19 cellular contexts compared by ENCODE assay signal in genomic region chr1:224375059-224375458, GRCh38. TPM values are rescaled to one million over a fixed set of nuclear protein-coding genes. Genes with fewer than 3 reads are reported as not detected.
DNase-seq lines count a peak whose midpoint lies in the region; TF ChIP-seq lines count a peak whose summit lies in the region.
"Had no signal": no experiment of that assay in that cellular context is flagged by ENCODE, and none has a peak within 500 bp of the region (broad histone marks: within the 10 kb centered on the region; RNA-seq: fewer than 3 reads in every experiment).

No MANE protein-coding gene starts in this region.

- no peak for TF ChIP-seq POLR2A in uterus (IDR thresholded peaks at IDR 0.05)

- H3K27me3 Mint-ChIP-seq in CD4-positive, alpha-beta memory T cell = no peaks in the 10 kb centered on the region
- no peaks in the 10 kb centered on the region for H3K27me3 Mint-ChIP-seq in CD8-positive, alpha-beta memory T cell
- H3K27me3 Mint-ChIP-seq in activated CD4-positive, alpha-beta memory T cell treated with anti-CD3 and anti-CD28 coated beads, Interleukin-2, amount 10 ng/mL, durations not matched to agents 7 days and 5 days = no peaks in the 10 kb centered on the region
- no peaks in the 10 kb centered on the region for H3K27me3 Mint-ChIP-seq in nephron progenitor cell (ENCODE audit: low read depth, poor library complexity)

- peak overlapping the region in 7 of 8 donors; percentile 21 to 76 (median 49) for H3K4me3 Mint-ChIP-seq in CD4-positive, alpha-beta memory T cell
- peak overlapping the region in 4 of 7 donors; percentile 24 to 57 (median 45) for H3K4me3 Mint-ChIP-seq in CD8-positive, alpha-beta memory T cell
- no peak overlapping the region for H3K4me3 Mint-ChIP-seq in activated CD4-positive, alpha-beta memory T cell treated with anti-CD3 and anti-CD28 coated beads, Interleukin-2, amount 10 ng/mL, durations not matched to agents 7 days and 5 days
- no peak overlapping the region for H3K4me3 Mint-ChIP-seq in nephron progenitor cell

- DNase-seq in CD4-positive, alpha-beta memory T cell = no peak
- DNase-seq in CD8-positive, alpha-beta memory T cell = no peak
- no peak for DNase-seq in activated CD4-positive, alpha-beta memory T cell treated with anti-CD3 and anti-CD28 coated beads, Interleukin-2, amount 10 ng/mL, durations not matched to agents 7 days and 5 days
- no peak for DNase-seq in nephron progenitor cell
- no peak for DNase-seq in KBM-7
- no peak for DNase-seq in uterus
- no peak for DNase-seq in activated naive CD4-positive, alpha-beta T cell treated with anti-CD3 and anti-CD28 coated beads, Interleukin-2, amount 50 U/mL, for 16 hours
- DNase-seq: activated gamma-delta T cell; cerebellar nuclear complex; DMS79 treated with DMSO at 0.1 percent for 48 hours; effector CD4-positive, alpha-beta T cell; NCI-H1436; NCI-H774; SHP77 treated with DMSO at 0.1 percent for 48 hours; stimulated activated CD4-positive, alpha-beta T cell treated with anti-CD3 and anti-CD28 coated beads, Interleukin-2, amount 100 ng/mL, for 24 hours; stomach; upper lobe of right lung had no signal

- intact Hi-C loops in CD4-positive, alpha-beta memory T cell (cut with micrococcal nuclease) = loop anchor here (1.0 kb wide), 1 partner anchor 12 kb away; no protein-coding TSS in a partner anchor
- intact Hi-C loops in uterus (cut with DNase I; ENCODE audit: low total_unique reads) = no loop called here

- peak overlapping the region; percentile 18 for H3K27ac ChIP-seq in CD4-positive, alpha-beta memory T cell (ENCODE audit: low read depth, low read length)
- H3K27ac ChIP-seq in CD8-positive, alpha-beta memory T cell (ENCODE audit: low read depth, low read length) = no peak overlapping the region
- H3K27ac ChIP-seq in uterus = no peak overlapping the region
- H3K27ac ChIP-seq: ascending aorta, stomach, upper lobe of right lung, VCaP had no signal

- no peak overlapping the region for H3K4me3 ChIP-seq in CD4-positive, alpha-beta memory T cell (ENCODE audit: low read length in 2 of 2)
- H3K4me3 ChIP-seq in CD8-positive, alpha-beta memory T cell (ENCODE audit: low read length) = no peak overlapping the region
- no peak overlapping the region for H3K4me3 ChIP-seq in uterus
- H3K4me3 ChIP-seq: ascending aorta, stomach, upper lobe of right lung had no signal

- POLR2A ChIA-PET in CD4-positive, alpha-beta memory T cell (lab: Charles Lee; ENCODE audit: partially characterized antibody) = interaction anchor here (0.9 to 5.6 kb wide), 5 partner anchors 12 to 57 kb away, joined by 3 to 43 read pairs (median 4); partner anchors contain the start of genes CNIH4 and WDR26
- POLR2A ChIA-PET in CD8-positive, alpha-beta memory T cell (lab: Charles Lee) = interaction anchor here (0.6 to 0.9 kb wide), 4 partner anchors 10 to 1523 kb away, joined by 3 to 4 read pairs (median 3); no protein-coding TSS in a partner anchor
- POLR2A ChIA-PET in activated CD4-positive, alpha-beta memory T cell treated with anti-CD3 and anti-CD28 coated beads, Interleukin-2, amount 10 ng/mL, durations not matched to agents 7 days and 5 days (lab: Charles Lee) = interaction anchor here (0.8 to 3.2 kb wide), 5 partner anchors 10 to 112 kb away, joined by 3 to 15 read pairs (median 3); partner anchors contain the start of gene CNIH4

- peaks cover 19% of the 10 kb centered on the region for H3K36me3 ChIP-seq in CD4-positive, alpha-beta memory T cell (ENCODE audit: insufficient read depth, low read length)
- peaks cover 33% of the 10 kb centered on the region for H3K36me3 ChIP-seq in CD8-positive, alpha-beta memory T cell (ENCODE audit: insufficient read depth, low read length)
- H3K36me3 ChIP-seq in uterus = no peaks in the 10 kb centered on the region

- H3K9me3 Mint-ChIP-seq in CD4-positive, alpha-beta memory T cell = no peaks in the 10 kb centered on the region
- no peaks in the 10 kb centered on the region for H3K9me3 Mint-ChIP-seq in CD8-positive, alpha-beta memory T cell
- no peaks in the 10 kb centered on the region for H3K9me3 Mint-ChIP-seq in activated CD4-positive, alpha-beta memory T cell treated with anti-CD3 and anti-CD28 coated beads, Interleukin-2, amount 10 ng/mL, durations not matched to agents 7 days and 5 days
- H3K9me3 Mint-ChIP-seq in nephron progenitor cell = no peaks in the 10 kb centered on the region

- no peak for TF ChIP-seq CTCF in nephron progenitor cell (IDR thresholded peaks at IDR 0.05)
- TF ChIP-seq CTCF in uterus (IDR thresholded peaks at IDR 0.05) = no peak

- in situ Hi-C loops in KBM-7 (cut with MboI; ENCODE audit: low pct_unique_long_range_greater_than_20kb, low sequenced_read_pairs) = no loop called here

- peaks cover 72% of the 10 kb centered on the region for H3K4me1 ChIP-seq in CD4-positive, alpha-beta memory T cell (ENCODE audit: insufficient read depth, low read length)
- peaks cover 64% of the 10 kb centered on the region for H3K4me1 ChIP-seq in CD8-positive, alpha-beta memory T cell (ENCODE audit: insufficient read depth, low read length)
- H3K4me1 ChIP-seq in uterus = no peaks in the 10 kb centered on the region

- peak overlapping the region; percentile 75 to 95 (median 80) for H3K27ac Mint-ChIP-seq in CD4-positive, alpha-beta memory T cell
- peak overlapping the region; percentile 66 to 95 (median 83) for H3K27ac Mint-ChIP-seq in CD8-positive, alpha-beta memory T cell
- H3K27ac Mint-ChIP-seq in activated CD4-positive, alpha-beta memory T cell treated with anti-CD3 and anti-CD28 coated beads, Interleukin-2, amount 10 ng/mL, durations not matched to agents 7 days and 5 days = peak overlapping the region; percentile 61
- H3K27ac Mint-ChIP-seq in nephron progenitor cell = peak overlapping the region; percentile 57

- no peaks in the 10 kb centered on the region for H3K27me3 ChIP-seq in CD4-positive, alpha-beta memory T cell (ENCODE audit: insufficient read depth, low read length)
- H3K27me3 ChIP-seq in CD8-positive, alpha-beta memory T cell (ENCODE audit: insufficient read depth, low read length, poor library complexity, severe bottlenecking) = no peaks in the 10 kb centered on the region
- no peaks in the 10 kb centered on the region for H3K27me3 ChIP-seq in uterus
- H3K27me3 ChIP-seq: ascending aorta, stomach, upper lobe of right lung had no signal

- H3K36me3 Mint-ChIP-seq in CD4-positive, alpha-beta memory T cell = peaks cover 60 to 66% of the 10 kb centered on the region in 2 donors
- H3K36me3 Mint-ChIP-seq in CD8-positive, alpha-beta memory T cell = peaks cover 13 to 70% (median 32%) of the 10 kb centered on the region in 3 donors
- H3K36me3 Mint-ChIP-seq in activated CD4-positive, alpha-beta memory T cell treated with anti-CD3 and anti-CD28 coated beads, Interleukin-2, amount 10 ng/mL, durations not matched to agents 7 days and 5 days (ENCODE audit: low read depth) = peaks cover 87% of the 10 kb centered on the region
- H3K36me3 Mint-ChIP-seq in nephron progenitor cell (ENCODE audit: low read depth) = peaks cover 92% of the 10 kb centered on the region

- H3K4me1 Mint-ChIP-seq in CD4-positive, alpha-beta memory T cell = peaks cover 55 to 91% (median 79%) of the 10 kb centered on the region in 4 donors
- H3K4me1 Mint-ChIP-seq in CD8-positive, alpha-beta memory T cell = peaks cover 68 to 89% (median 85%) of the 10 kb centered on the region in 3 donors
- H3K4me1 Mint-ChIP-seq in activated CD4-positive, alpha-beta memory T cell treated with anti-CD3 and anti-CD28 coated beads, Interleukin-2, amount 10 ng/mL, durations not matched to agents 7 days and 5 days = peaks cover 82% of the 10 kb centered on the region
- H3K4me1 Mint-ChIP-seq in nephron progenitor cell = no peaks in the 10 kb centered on the region

- no peaks in the 10 kb centered on the region for H3K9me3 ChIP-seq in CD4-positive, alpha-beta memory T cell (ENCODE audit: control insufficient read depth in 1 of 2, low read length in 2 of 2)
- no peaks in the 10 kb centered on the region for H3K9me3 ChIP-seq in CD8-positive, alpha-beta memory T cell (ENCODE audit: low read length)
- no peaks in the 10 kb centered on the region for H3K9me3 ChIP-seq in uterus
- H3K9me3 ChIP-seq: ascending aorta, stomach, upper lobe of right lung had no signal

- CTCF ChIA-PET in CD4-positive, alpha-beta memory T cell (lab: Charles Lee; ENCODE audit: partially characterized antibody) = interaction anchor here (0.9 to 3.8 kb wide), 4 partner anchors 13 to 82 kb away, joined by 3 to 20 read pairs (median 8); no protein-coding TSS in a partner anchor
- CTCF ChIA-PET in CD8-positive, alpha-beta memory T cell (lab: Charles Lee) = interaction anchor here (1.7 to 2.2 kb wide), 2 partner anchors 17 to 83 kb away, joined by 6 to 7 read pairs; no protein-coding TSS in a partner anchor
- CTCF ChIA-PET in activated CD4-positive, alpha-beta memory T cell treated with anti-CD3 and anti-CD28 coated beads, Interleukin-2, amount 10 ng/mL, durations not matched to agents 7 days and 5 days (lab: Charles Lee) = interaction anchor here (0.6 to 1.7 kb wide), 3 partner anchors 10 to 259 kb away, joined by 3 to 8 read pairs (median 4); no protein-coding TSS in a partner anchor

RNA-seq across cellular contexts. Expression of gene CNIH4, which starts 18.4 kb away (rescaled TPM):
- total RNA-seq in CD4-positive, alpha-beta memory T cell = 10 to 100 TPM; 45.5 to 50.9 TPM
- 10 to 100 TPM; 62.7 to 75.6 TPM for polyA plus RNA-seq in CD4-positive, alpha-beta memory T cell
- 10 to 100 TPM; 45.7 to 53.9 TPM for total RNA-seq in CD8-positive, alpha-beta memory T cell
- polyA plus RNA-seq in CD8-positive, alpha-beta memory T cell = 49.3 TPM
- 10 to 100 TPM; 48.6 to 52.1 TPM for total RNA-seq in activated CD4-positive, alpha-beta memory T cell treated with anti-CD3 and anti-CD28 coated beads, Interleukin-2, amount 10 ng/mL, durations not matched to agents 7 days and 5 days
- total RNA-seq in uterus = 10 to 100 TPM; 28.9 to 51.2 (median 42.6) TPM

RNA-seq across cellular contexts. Expression of gene NVL, which starts 45.1 kb away (rescaled TPM):
- total RNA-seq in CD4-positive, alpha-beta memory T cell = 10 to 100 TPM; 38.9 to 46.7 TPM
- polyA plus RNA-seq in CD4-positive, alpha-beta memory T cell = 10 to 100 TPM; 16.9 to 21.0 TPM
- 10 to 100 TPM; 41.6 to 46.5 TPM for total RNA-seq in CD8-positive, alpha-beta memory T cell
- polyA plus RNA-seq in CD8-positive, alpha-beta memory T cell = 23.0 TPM
- total RNA-seq in activated CD4-positive, alpha-beta memory T cell treated with anti-CD3 and anti-CD28 coated beads, Interleukin-2, amount 10 ng/mL, durations not matched to agents 7 days and 5 days = 10 to 100 TPM; 38.8 to 45.6 TPM
- total RNA-seq in uterus = 10 to 100 TPM in 3 of 4 donors, 1 to 10 TPM in 1; 2.6 to 45.2 (median 28.9) TPM

RNA-seq across cellular contexts. Expression of gene WDR26, which starts 59.5 kb away (rescaled TPM):
- total RNA-seq in CD4-positive, alpha-beta memory T cell = 100 to 1,000 TPM; 121 to 123 TPM
- 1 to 10 TPM; 2.9 to 3.9 TPM for polyA plus RNA-seq in CD4-positive, alpha-beta memory T cell
- total RNA-seq in CD8-positive, alpha-beta memory T cell = 10 to 100 TPM; 65.8 to 66.1 TPM
- 5.6 TPM for polyA plus RNA-seq in CD8-positive, alpha-beta memory T cell
- 100 to 1,000 TPM; 114 to 118 TPM for total RNA-seq in activated CD4-positive, alpha-beta memory T cell treated with anti-CD3 and anti-CD28 coated beads, Interleukin-2, amount 10 ng/mL, durations not matched to agents 7 days and 5 days
- 10 to 100 TPM; 45.9 to 76.9 (median 65.7) TPM for total RNA-seq in uterus

Comparison
In these comparisons a context has a peak if more than half of its experiments do, and no peak if none do; other contexts are left out.
1. H3K4me3 Mint-ChIP-seq: peak in CD4-positive, alpha-beta memory T cell (7 of 8) and CD8-positive, alpha-beta memory T cell (4 of 7); none in activated CD4-positive, alpha-beta memory T cell treated with anti-CD3 and anti-CD28 coated beads, Interleukin-2, amount 10 ng/mL, durations not matched to agents 7 days and 5 days (single experiment) and nephron progenitor cell (single experiment).
2. Peak in every context shown above with its lines, with median percentiles within 50 percentile points of each other: H3K27ac Mint-ChIP-seq.